ENCODE assay signal across 11 cellular contexts in the genomic region with DNA sequence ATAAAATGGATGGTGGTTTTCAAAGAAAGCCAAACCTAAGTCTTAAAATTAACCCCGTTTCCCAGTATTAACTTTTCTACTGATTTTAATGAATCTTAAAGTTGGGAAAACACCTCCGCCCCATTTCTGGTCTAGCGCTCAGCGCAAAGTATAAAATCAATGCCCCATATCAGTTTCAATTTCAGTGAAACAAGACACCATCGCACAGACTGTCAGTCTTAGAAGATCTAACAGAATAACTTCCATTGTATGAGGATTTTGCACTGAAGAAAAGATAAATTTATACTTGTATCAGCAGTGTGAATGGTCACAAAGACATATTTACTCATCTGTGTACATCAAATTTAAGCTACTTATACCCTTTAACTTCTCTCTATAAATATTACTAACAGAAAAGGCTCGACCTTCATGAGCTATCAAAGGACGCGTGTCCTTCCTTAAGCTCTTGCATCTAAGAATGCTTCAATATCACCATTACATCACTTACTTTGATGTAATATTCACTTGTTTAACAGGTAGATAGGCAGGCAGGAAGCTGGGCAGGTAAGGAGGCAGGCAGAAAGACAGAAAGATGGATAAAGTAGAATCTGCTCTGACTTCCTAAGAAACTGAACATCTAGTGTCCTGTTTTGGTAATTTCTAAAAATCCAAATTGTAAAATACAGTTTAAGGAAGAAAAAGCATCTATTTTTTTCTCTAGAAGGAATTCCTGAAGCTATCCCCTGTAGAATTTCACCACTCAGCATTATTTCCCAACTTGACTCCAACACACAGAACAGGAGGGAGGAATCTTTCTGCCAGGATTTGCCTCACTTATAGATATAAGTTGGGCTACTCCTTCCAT.
DNase-seq lines count a peak whose midpoint lies in the region; ATAC-seq and TF ChIP-seq lines count a peak whose summit lies in the region.
"Had no signal": no experiment of that assay in that cellular context is flagged by ENCODE, and none has a peak within 500 bp of the region (broad histone marks: within the 10 kb centered on the region; RNA-seq: fewer than 3 reads in every experiment).

No MANE protein-coding gene starts in this region.

- POLR2A ChIA-PET in GM10248 (lab: Yijun Ruan, JAX): no interaction called here

- peak; percentile 46 for DNase-seq in NCI-H2171 (lab: John Stamatoyannopoulos, UW)
- DNase-seq in fibroblast of lung (ENCODE audit: low read depth in 2 of 2): peak in 1 of 2 donors; percentile 64
- no peak for DNase-seq in gastrocnemius medialis
- DNase-seq in activated naive CD4-positive, alpha-beta T cell treated with anti-CD3 and anti-CD28 coated beads, Interleukin-2, amount 50 U/mL, for 16 hours: no peak
- no peak for DNase-seq in COR-L47 (lab: John Stamatoyannopoulos, UW)
- DNase-seq in GM10248 (ENCODE audit: extremely low spot score): no peak
- no peak for DNase-seq in NCI-H128 (lab: John Stamatoyannopoulos, UW; ENCODE audit: unreplicated experiment)
- DNase-seq: Caco-2 had no signal

- H4K20me1 ChIP-seq in fibroblast of lung (ENCODE audit: control insufficient read depth, extremely low read depth, insufficient read depth, low read length): no peaks in the 10 kb centered on the region

- TF ChIP-seq CTCF in fibroblast of lung (conservative IDR thresholded peaks at IDR 0.05 in 1 of 2, IDR thresholded peaks at IDR 0.05 in 1 of 2; ENCODE audit: low read depth in 1 of 2, low read length in 2 of 2) (no peak), gastrocnemius medialis (IDR thresholded peaks at IDR 0.05 in 4 of 5, conservative IDR thresholded peaks at IDR 0.05 in 1 of 5) (no peak), GM10248 (IDR thresholded peaks at IDR 0.05; ENCODE audit: control extremely low read depth, extremely low read depth, low read depth, missing control alignments) (no peak)

- peaks cover 16% of the 10 kb centered on the region for H3K4me1 ChIP-seq in fibroblast of lung (ENCODE audit: control insufficient read depth, extremely low read depth, insufficient read depth, low read length)
- peaks cover 55 to 91% of the 10 kb centered on the region in 2 donors for H3K4me1 ChIP-seq in gastrocnemius medialis

- ATAC-seq in GM18511 (IDR thresholded peaks at IDR 0.05; ENCODE audit: unreplicated experiment): peak; percentile 61
- ATAC-seq in gastrocnemius medialis: no peak
- ATAC-seq: activated CD4-positive, CD25-positive, alpha-beta regulatory T cell treated with anti-CD3 and anti-CD28 coated beads, Interleukin-2, amount 50 U/mL, for 24 hours had no signal

- in situ Hi-C loops in gastrocnemius medialis (cut with MboI; ENCODE audit: low sequenced_read_pairs in 4 of 4): loop anchor here in 3 of 4 donors (5.0 to 25.0 kb wide), 7 partner anchors 80 to 382 kb away; no protein-coding TSS in a partner anchor

- intact Hi-C loops in gastrocnemius medialis (cut with DNase I; ENCODE audit: low total_unique reads): loop anchor here (2.0 to 5.0 kb wide), 4 partner anchors 16 to 372 kb away; no protein-coding TSS in a partner anchor

- H3K36me3 ChIP-seq in fibroblast of lung (ENCODE audit: control insufficient read depth, insufficient read depth, low read length): no peaks in the 10 kb centered on the region
- no peaks in the 10 kb centered on the region for H3K36me3 ChIP-seq in gastrocnemius medialis
- H3K36me3 ChIP-seq: adrenal gland had no signal

- CTCF ChIA-PET in GM10248 (lab: Yijun Ruan, JAX): interaction anchor here (1.0 kb wide), 1 partner anchor 10 kb away, joined by 4 read pairs; no protein-coding TSS in a partner anchor

- no peak for TF ChIP-seq POLR2A in gastrocnemius medialis (IDR thresholded peaks at IDR 0.05)

- H3K9me3 ChIP-seq in fibroblast of lung (ENCODE audit: control insufficient read depth, insufficient read depth, low read depth, low read length): no peaks in the 10 kb centered on the region
- no peaks in the 10 kb centered on the region for H3K9me3 ChIP-seq in gastrocnemius medialis
- H3K9me3 ChIP-seq: adrenal gland, Caco-2 had no signal

- H3K9ac ChIP-seq in fibroblast of lung (ENCODE audit: insufficient read depth, low read length): no peak overlapping the region

- H3K4me3 ChIP-seq in fibroblast of lung (replicated peaks in 1 of 4; ENCODE audit: control extremely low read depth in 1 of 4, insufficient read depth in 1 of 4, low read depth in 3 of 4, low read length in 4 of 4) (no peak overlapping the region), gastrocnemius medialis (peak overlapping the region; percentile 14 to 50 (median 36))
- H3K4me3 ChIP-seq: adrenal gland had no signal

- no peak overlapping the region for H2AFZ ChIP-seq in fibroblast of lung (ENCODE audit: low read length)

- peaks cover 12% of the 10 kb centered on the region for H3K79me2 ChIP-seq in fibroblast of lung (ENCODE audit: control insufficient read depth, insufficient read depth, low read length)

- H3K27me3 ChIP-seq in fibroblast of lung (ENCODE audit: control insufficient read depth, insufficient read depth, low read length): no peaks in the 10 kb centered on the region
- H3K27me3 ChIP-seq in gastrocnemius medialis: no peaks in the 10 kb centered on the region
- H3K27me3 ChIP-seq: adrenal gland had no signal

- H3K4me2 ChIP-seq in fibroblast of lung (ENCODE audit: extremely low read depth, insufficient read depth, low read length): peak overlapping the region; percentile 54

- H3K27ac ChIP-seq in fibroblast of lung (ENCODE audit: insufficient read depth, low read length) (peak overlapping the region; percentile 46), gastrocnemius medialis (peak overlapping the region; percentile 80 to 85 (median 81))

Comparison
In these comparisons a context has a peak if more than half of its experiments do, and no peak if none do; other contexts are left out.
1. H3K4me3 ChIP-seq: peak in gastrocnemius medialis (4 of 4); none in fibroblast of lung (0 of 4).